19 cellular contexts compared by ENCODE assay signal in the genomic region with DNA sequence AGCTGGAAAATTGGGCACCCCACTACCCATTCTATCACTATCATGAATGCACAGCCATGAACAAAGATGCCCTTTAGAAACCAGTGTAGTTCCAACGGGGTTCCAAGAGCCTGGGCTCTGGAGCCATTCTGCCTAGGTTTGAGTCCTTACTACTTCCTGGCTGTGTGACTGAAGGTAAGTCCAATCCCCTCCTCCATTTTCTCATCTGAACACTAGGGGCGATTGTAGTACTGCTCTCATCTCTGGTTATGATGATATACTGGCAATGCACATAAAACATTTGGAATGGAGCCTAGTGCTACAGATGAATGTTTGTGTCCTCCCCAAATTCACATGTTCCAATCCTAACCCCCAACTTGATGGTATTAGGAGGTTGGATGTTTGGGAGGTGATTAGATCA. TPM values are rescaled to one million over a fixed set of nuclear protein-coding genes. Genes with fewer than 3 reads are reported as not detected.
DNase-seq lines count a peak whose midpoint lies in the region; ATAC-seq, FAIRE-seq and TF ChIP-seq lines count a peak whose summit lies in the region.
"Had no signal": no experiment of that assay in that cellular context is flagged by ENCODE, and none has a peak within 500 bp of the region (broad histone marks: within the 10 kb centered on the region; RNA-seq: fewer than 3 reads in every experiment).

No MANE protein-coding gene starts in this region.

- H3K27ac Mint-ChIP-seq in WTC11: no peak overlapping the region
- H3K27ac Mint-ChIP-seq: activated naive CD4-positive, alpha-beta T cell treated with anti-CD3 and anti-CD28 coated beads, Interleukin-2, amount 50 U/mL, for 72 hours; mesothelial cell of epicardium had no signal

- no peak overlapping the region for H3K4me3 Mint-ChIP-seq in WTC11
- H3K4me3 Mint-ChIP-seq: mesothelial cell of epicardium, neural progenitor cell had no signal

- no peak overlapping the region for H2AFZ ChIP-seq in HepG2 (ENCODE audit: low read length)
- H2AFZ ChIP-seq: neural progenitor cell had no signal

- no peaks in the 10 kb centered on the region; the same call in 1 of the 2 replicates for H3K27me3 Mint-ChIP-seq in WTC11 (ENCODE audit: low read depth)

- no peaks in the 10 kb centered on the region for H3K79me2 ChIP-seq in HepG2 (ENCODE audit: insufficient read depth, low read length)

- H3K27me3 ChIP-seq in HepG2 (ENCODE audit: control insufficient read depth in 1 of 2, insufficient read depth in 2 of 2, low read length in 2 of 2): peaks cover 0 to 6% of the 10 kb centered on the region in 2 experiments; a peak in 1 of 5 replicates
- no peaks in the 10 kb centered on the region for H3K27me3 ChIP-seq in right lobe of liver
- H3K27me3 ChIP-seq: BLaER1, breast epithelium had no signal

- TF ChIP-seq EP300 in HepG2 (IDR thresholded peaks at IDR 0.05; ENCODE audit: low read depth in 2 of 2, low read length in 2 of 2) (no peak), HepG2 (CRISPR knock-in tag; IDR thresholded peaks at IDR 0.05; ENCODE audit: borderline replicate concordance) (no peak)

- peaks cover 4% of the 10 kb centered on the region; the same call in 1 of the 2 replicates for H3K4me1 Mint-ChIP-seq in WTC11
- H3K4me1 Mint-ChIP-seq: mesothelial cell of epicardium had no signal

- no peak for TF ChIP-seq POLR2A in HepG2 (IDR thresholded peaks at IDR 0.05; ENCODE audit: insufficient read depth in 1 of 2, low read depth in 2 of 2, low read length in 2 of 2)
- TF ChIP-seq POLR2A in right lobe of liver (IDR thresholded peaks at IDR 0.05): no peak

- POLR2A ChIA-PET in HepG2 (lab: Yijun Ruan, JAX) (interaction anchor here (1.2 kb wide), 1 partner anchor 49 kb away, joined by 3 read pairs; a partner anchor contains a TSS), WTC11 (lab: Charles Lee) (interaction anchor here (0.5 kb wide), 1 partner anchor 1386 kb away, joined by 3 read pairs; no protein-coding TSS in a partner anchor)

- CTCF ChIA-PET in HepG2 (lab: Yijun Ruan, JAX; ENCODE audit: low intra/inter-chr PET ratio, low total read pairs) (interaction anchor here (1.2 kb wide), 1 partner anchor 49 kb away, joined by 3 read pairs; a partner anchor contains a TSS), WTC11 (lab: Charles Lee) (interaction anchor here (0.8 to 1.6 kb wide), 6 partner anchors 13 to 957 kb away, joined by 3 to 12 read pairs (median 4); a partner anchor contains a TSS)

- 33% methylated on average over 2 of the region's 2 CpGs for WGBS in HepG2 (ENCODE audit: low lambda C conversion rate)
- 53% methylated on average over 1 of the region's 2 CpGs for WGBS in right lobe of liver (ENCODE audit: insufficient coverage, low coverage, low lambda C conversion rate, missing lambda C conversion rate)

- no peaks in the 10 kb centered on the region for H3K9me3 Mint-ChIP-seq in WTC11
- H3K9me3 Mint-ChIP-seq: activated naive CD4-positive, alpha-beta T cell treated with anti-CD3 and anti-CD28 coated beads, Interleukin-2, amount 50 U/mL, for 72 hours; mesothelial cell of epicardium; neural progenitor cell had no signal

- no peak for TF ChIP-seq CTCF in HepG2 (CRISPR knock-in tag; IDR thresholded peaks at IDR 0.05)
- no peak for TF ChIP-seq CTCF in right lobe of liver (IDR thresholded peaks at IDR 0.05)
- no peak for TF ChIP-seq CTCF in WTC11 (IDR thresholded peaks at IDR 0.05)

- H3K36me3 Mint-ChIP-seq in WTC11: no peaks in the 10 kb centered on the region
- H3K36me3 Mint-ChIP-seq: activated naive CD4-positive, alpha-beta T cell treated with anti-CD3 and anti-CD28 coated beads, Interleukin-2, amount 50 U/mL, for 72 hours had no signal

- intact Hi-C loops in HepG2 (cut with micrococcal nuclease; ENCODE audit: unreplicated experiment): no loop called here
- intact Hi-C loops in right lobe of liver (cut with DNase I): no loop called here

- H3K9me3 ChIP-seq in HepG2 (ENCODE audit: low read length) (no peaks in the 10 kb centered on the region), right lobe of liver (no peaks in the 10 kb centered on the region)
- H3K9me3 ChIP-seq: BLaER1, breast epithelium had no signal

- TF ChIP-seq RAD21 in HepG2 (CRISPR knock-in tag; IDR thresholded peaks at IDR 0.05): no peak

- no peak overlapping the region for H3K9ac ChIP-seq in HepG2 (ENCODE audit: insufficient read depth, low read depth, low read length)
- H3K9ac ChIP-seq: BLaER1, neural progenitor cell had no signal

- no peak for FAIRE-seq in HepG2 (lab: Jason Lieb, UNC)

- BruUV-seq in HepG2 (replicated peaks; lab: Mats Ljungman, UMichigan): no TSS peak

- no peak overlapping the region for H3K27ac ChIP-seq in HepG2 (ENCODE audit: extremely low read length, insufficient read depth, low read length)
- no peak overlapping the region for H3K27ac ChIP-seq in right lobe of liver
- H3K27ac ChIP-seq: BLaER1, breast epithelium, neural progenitor cell, RWPE1 had no signal

- H3K36me3 ChIP-seq in HepG2 (replicated peaks in 1 of 2; ENCODE audit: control insufficient read depth in 1 of 2, insufficient read depth in 2 of 2, low read length in 2 of 2): no peaks in the 10 kb centered on the region; a peak in 1 of 5 replicates
- H3K36me3 ChIP-seq in right lobe of liver: no peaks in the 10 kb centered on the region
- H3K36me3 ChIP-seq: breast epithelium, neural progenitor cell had no signal

- in situ Hi-C loops in HepG2 (cut with HindIII; ENCODE audit: extremely low pct_ligation_motif_present, low pct_unique_long_range_greater_than_20kb): no loop called here

- no peak overlapping the region for H3K4me2 ChIP-seq in HepG2 (ENCODE audit: low read depth, low read length)
- H3K4me2 ChIP-seq: BLaER1, neural progenitor cell had no signal

- H3K4me1 ChIP-seq in HepG2 (ENCODE audit: insufficient read depth, low read length) (peaks cover 19% of the 10 kb centered on the region), right lobe of liver (no peaks in the 10 kb centered on the region)
- H3K4me1 ChIP-seq: breast epithelium, neural progenitor cell had no signal

- DNase-seq in HepG2 (ENCODE audit: low spot score): peak; percentile 16
- no peak for DNase-seq in right lobe of liver
- DNase-seq in HuH-7 (ENCODE audit: low spot score): peak; percentile 37
- DNase-seq in WTC11 (ENCODE audit: low spot score): no peak
- DNase-seq in SHP77 treated with DMSO at 0.1 percent for 48 hours (lab: John Stamatoyannopoulos, UW): no peak
- DNase-seq in NCI-H2107 treated with DMSO at 0.1 percent for 48 hours (lab: John Stamatoyannopoulos, UW; ENCODE audit: unreplicated experiment): no peak
- DNase-seq: activated CD4-positive, alpha-beta T cell treated with anti-CD3 and anti-CD28 coated beads for 4 hours; H7; hypothalamus; IMR-90; kidney glomerular epithelial cell; NCI-H1417 had no signal

- H3K4me3 ChIP-seq in HepG2 (replicated peaks in 1 of 3; ENCODE audit: insufficient read depth in 1 of 3, low read depth in 2 of 3, low read length in 3 of 3) (no peak overlapping the region), right lobe of liver (no peak overlapping the region)
- H3K4me3 ChIP-seq: BLaER1, breast epithelium, neural progenitor cell had no signal

- ATAC-seq in HepG2: peak; percentile 73
- no peak for ATAC-seq in right lobe of liver
- ATAC-seq in WTC11: peak; percentile 73
- ATAC-seq in GM21717 (IDR thresholded peaks at IDR 0.05; ENCODE audit: unreplicated experiment): no peak
- ATAC-seq: activated naive CD4-positive, alpha-beta T cell treated with anti-CD3 and anti-CD28 coated beads, Interleukin-2, amount 50 U/mL, for 72 hours had no signal

- H4K20me1 ChIP-seq in HepG2 (ENCODE audit: insufficient read depth, low read length): no peaks in the 10 kb centered on the region
- H4K20me1 ChIP-seq: BLaER1 had no signal

RNA-seq across cellular contexts. Expression of a gene that starts 28.1 kb away (rescaled TPM):
- total RNA-seq in HepG2 (2016; rRNA removed; fragmentation: Illumina TruSeq; extraction: Trizol) (not detected in 2 replicates), right lobe of liver (10 to 100 TPM in 1 of 6 experiments, 1 to 10 TPM in 5; 3.3 to 19.7 (median 6.3) TPM), WTC11 (2021) (2.1 to 3.1 TPM (median 2.9 TPM) in 3 replicates)
- 0.35 and 0.71 TPM in 2 replicates for total RNA-seq in HepG2 (2016; cell fraction: cytosol; rRNA removed; fragmentation: Illumina TruSeq; extraction: Trizol; ENCODE audit: low read depth)
- total RNA-seq in HepG2 (2016; cell fraction: insoluble cytoplasmic fraction; rRNA removed; fragmentation: Illumina TruSeq; extraction: Trizol): not detected in 2 replicates
- 0.28 TPM in 1 of 2 replicates, not detected in the other for total RNA-seq in HepG2 (2016; cell fraction: membrane; rRNA removed; fragmentation: Illumina TruSeq; extraction: Trizol)
- not detected in 2 replicates for total RNA-seq in HepG2 (2016; cell fraction: nucleus; rRNA removed; fragmentation: Illumina TruSeq; extraction: Trizol)
- 0.13 and 0.48 TPM in 2 replicates for polyA plus RNA-seq in HepG2 (2011; rRNA removed)
- 0.13 and 0.15 TPM in 2 replicates for polyA plus RNA-seq in HepG2 (2011; cell fraction: cytosol; rRNA removed)
- 0.45 and 0.98 TPM in 2 replicates for polyA plus RNA-seq in HepG2 (2011; cell fraction: nucleus; rRNA removed)
- 0.08 and 0.12 TPM in 2 replicates for polyA plus RNA-seq in HepG2 (2012)
- 0.34 and 0.35 TPM in 2 replicates for polyA plus RNA-seq in HepG2 (2016; cell fraction: cytosol; fragmentation: Illumina TruSeq; extraction: Trizol; ENCODE audit: low read depth)
- polyA plus RNA-seq in HepG2 (2016; cell fraction: insoluble cytoplasmic fraction; fragmentation: Illumina TruSeq; extraction: Trizol; ENCODE audit: low read depth): not detected in 2 replicates
- not detected in 2 replicates for polyA plus RNA-seq in HepG2 (2016; cell fraction: membrane; fragmentation: Illumina TruSeq; extraction: Trizol; ENCODE audit: low read depth)
- polyA plus RNA-seq in HepG2 (2016; cell fraction: nucleus; fragmentation: Illumina TruSeq; extraction: Trizol; ENCODE audit: insufficient read depth, low read depth): not detected in 2 replicates
- 0.12 and 0.14 TPM in 2 replicates for polyA minus RNA-seq in HepG2 (2011; rRNA and poly(A)+ RNA removed; ENCODE audit: low replicate concordance)
- polyA minus RNA-seq in HepG2 (2011; cell fraction: cytosol; rRNA and poly(A)+ RNA removed): not detected in 2 replicates
- 0.52 and 0.62 TPM in 2 replicates for polyA minus RNA-seq in HepG2 (2011; cell fraction: nucleus; rRNA and poly(A)+ RNA removed)

RNA-seq across cellular contexts. Expression of a gene that starts 49.6 kb away (rescaled TPM):
- 5.3 and 8.6 TPM in 2 replicates for total RNA-seq in HepG2 (2016; rRNA removed; fragmentation: Illumina TruSeq; extraction: Trizol)
- total RNA-seq in HepG2 (2016; cell fraction: cytosol; rRNA removed; fragmentation: Illumina TruSeq; extraction: Trizol; ENCODE audit: low read depth): 3.3 and 4.1 TPM in 2 replicates
- 5.0 and 9.4 TPM in 2 replicates for total RNA-seq in HepG2 (2016; cell fraction: insoluble cytoplasmic fraction; rRNA removed; fragmentation: Illumina TruSeq; extraction: Trizol)
- 6.3 and 7.6 TPM in 2 replicates for total RNA-seq in HepG2 (2016; cell fraction: membrane; rRNA removed; fragmentation: Illumina TruSeq; extraction: Trizol)
- total RNA-seq in HepG2 (2016; cell fraction: nucleus; rRNA removed; fragmentation: Illumina TruSeq; extraction: Trizol): 9.6 and 10.1 TPM in 2 replicates
- 11.8 and 14.4 TPM in 2 replicates for polyA plus RNA-seq in HepG2 (2011; rRNA removed)
- 11.4 and 13.2 TPM in 2 replicates for polyA plus RNA-seq in HepG2 (2011; cell fraction: cytosol; rRNA removed)
- 10.9 and 11.3 TPM in 2 replicates for polyA plus RNA-seq in HepG2 (2011; cell fraction: nucleus; rRNA removed)
- polyA plus RNA-seq in HepG2 (2012): 13.5 and 17.5 TPM in 2 replicates
- 5.1 and 5.8 TPM in 2 replicates for polyA plus RNA-seq in HepG2 (2016; cell fraction: cytosol; fragmentation: Illumina TruSeq; extraction: Trizol; ENCODE audit: low read depth)
- polyA plus RNA-seq in HepG2 (2016; cell fraction: insoluble cytoplasmic fraction; fragmentation: Illumina TruSeq; extraction: Trizol; ENCODE audit: low read depth): 6.5 and 10.2 TPM in 2 replicates
- polyA plus RNA-seq in HepG2 (2016; cell fraction: membrane; fragmentation: Illumina TruSeq; extraction: Trizol; ENCODE audit: low read depth): 8.9 and 9.6 TPM in 2 replicates
- polyA plus RNA-seq in HepG2 (2016; cell fraction: nucleus; fragmentation: Illumina TruSeq; extraction: Trizol; ENCODE audit: insufficient read depth, low read depth): 19.0 and 21.6 TPM in 2 replicates
- 18.5 and 33.8 TPM in 2 replicates for polyA minus RNA-seq in HepG2 (2011; rRNA and poly(A)+ RNA removed; ENCODE audit: low replicate concordance)
- polyA minus RNA-seq in HepG2 (2011; cell fraction: cytosol; rRNA and poly(A)+ RNA removed): 8.6 and 10.2 TPM in 2 replicates
- polyA minus RNA-seq in HepG2 (2011; cell fraction: nucleus; rRNA and poly(A)+ RNA removed): 11.1 and 12.4 TPM in 2 replicates
- 10 to 100 TPM in 2 of 6 experiments, 1 to 10 TPM in 4; 5.7 to 17.4 (median 7.7) TPM for total RNA-seq in right lobe of liver
- 9.2 to 11.1 TPM (median 11.0 TPM) in 3 replicates for total RNA-seq in WTC11 (2021)

Comparison
In these comparisons a context has a peak if more than half of its experiments do, and no peak if none do; other contexts are left out.
1. ATAC-seq: peak in HepG2 (single experiment) and WTC11 (single experiment); none in right lobe of liver (0 of 4) and GM21717 (single experiment).
2. DNase-seq: peak in HepG2 (single experiment) and HuH-7 (single experiment); none in right lobe of liver (0 of 3), WTC11 (single experiment), SHP77 treated with DMSO at 0.1 percent for 48 hours (single experiment) and NCI-H2107 treated with DMSO at 0.1 percent for 48 hours (single experiment).